In genomic region chr14:55129086-55129427, GRCh38 we compare ENCODE assay signal across 8 cellular contexts. TPM values are rescaled to one million over a fixed set of nuclear protein-coding genes. Genes with fewer than 3 reads are reported as not detected.
DNase-seq lines count a peak whose midpoint lies in the region; ATAC-seq and TF ChIP-seq lines count a peak whose summit lies in the region.

Gene LGALS3, plus strand, starts transcription at chr14:55129252. Its CDS starts 8,122 bp downstream, at chr14:55137374.

- DNase-seq in Caki2 (ENCODE audit: low read depth), result peak; percentile 75
- DNase-seq in UCSD-AML1 (lab: John Stamatoyannopoulos, UW; ENCODE audit: unreplicated experiment), result peak; percentile 31
- DNase-seq in dermis blood vessel endothelial cell, result peak; percentile 59
- peak; percentile 60 to 75 (median 74) for DNase-seq in right lobe of liver
- DNase-seq in stimulated activated naive CD8-positive, alpha-beta T cell treated with anti-CD3 and anti-CD28 coated beads, Interleukin-15, Interleukin-2, amounts not matched to agents 100 U/mL and 50 U/mL, for 24 hours, result peak; percentile 36
- no peak for DNase-seq in NCI-H1092 treated with DMSO at 0.1 percent for 48 hours (lab: John Stamatoyannopoulos, UW)

- H3K27ac ChIP-seq in right lobe of liver, result peak within 1 kb of the TSS; percentile 39 to 82 (median 68)

- H3K4me3 ChIP-seq in right lobe of liver, result peak within 1 kb of the TSS; percentile 45 to 53 (median 49)

- WGBS in right lobe of liver (ENCODE audit: insufficient coverage, low coverage, low lambda C conversion rate, missing lambda C conversion rate), result 0% methylated on average over 8 of the region's 50 CpGs

- peak; percentile 65 for TF ChIP-seq POLR2A in right lobe of liver (IDR thresholded peaks at IDR 0.05)

- in situ Hi-C loops in Caki2 (cut with HindIII; ENCODE audit: low pct_unique_long_range_greater_than_20kb, low sequenced_read_pairs), result no loop called here

- no peak for TF ChIP-seq CTCF in right lobe of liver (IDR thresholded peaks at IDR 0.05)

- H3K9me3 ChIP-seq in right lobe of liver, result no peaks in the 10 kb centered on the region

- intact Hi-C loops in right lobe of liver (cut with DNase I), result no loop called here

- H3K4me1 ChIP-seq in right lobe of liver, result peaks cover 0 to 12% (median 0%) of the 10 kb centered on the region in 4 donors

- ATAC-seq in GM19467 (IDR thresholded peaks at IDR 0.05; ENCODE audit: unreplicated experiment) (peak; percentile 56), HG03521 (IDR thresholded peaks at IDR 0.05; ENCODE audit: unreplicated experiment) (peak; percentile 53), right lobe of liver (peak; percentile 78 to 85 (median 81))
- peak; percentile 58 for ATAC-seq in stimulated activated naive CD8-positive, alpha-beta T cell treated with anti-CD3 and anti-CD28 coated beads, Interleukin-15, Interleukin-2, amounts not matched to agents 100 U/mL and 50 U/mL, for 24 hours

- no peaks in the 10 kb centered on the region for H3K36me3 ChIP-seq in right lobe of liver

- no peaks in the 10 kb centered on the region for H3K27me3 ChIP-seq in right lobe of liver

RNA-seq across cellular contexts. Expression of gene LGALS3, which starts in this region (rescaled TPM):
- 246 and 274 TPM in 2 replicates for total RNA-seq in Caki2 (2014; rRNA removed; shearing (Covaris generic); ENCODE audit: low replicate concordance)
- total RNA-seq in dermis blood vessel endothelial cell (62.5 and 202 TPM in 2 replicates), right lobe of liver (10 to 100 TPM in 3 of 6 experiments, 1 to 10 TPM in 3; 3.1 to 21.6 (median 12.3) TPM)
